In genomic region chr11:102622258-102622657, GRCh38 we compare ENCODE assay signal across 1 cellular context.
A peak's percentile ranks its signal among the peaks of the same experiment; 100 is the strongest.
TF ChIP-seq lines count a peak whose summit lies in the region.

No MANE protein-coding gene starts in this region.

TF ChIP-seq in HepG2, 621 proteins besides CTCF, POLR2A, EP300 and RAD21 (continued from another document and continues in another):
- TF ChIP-seq, protein P1, sequence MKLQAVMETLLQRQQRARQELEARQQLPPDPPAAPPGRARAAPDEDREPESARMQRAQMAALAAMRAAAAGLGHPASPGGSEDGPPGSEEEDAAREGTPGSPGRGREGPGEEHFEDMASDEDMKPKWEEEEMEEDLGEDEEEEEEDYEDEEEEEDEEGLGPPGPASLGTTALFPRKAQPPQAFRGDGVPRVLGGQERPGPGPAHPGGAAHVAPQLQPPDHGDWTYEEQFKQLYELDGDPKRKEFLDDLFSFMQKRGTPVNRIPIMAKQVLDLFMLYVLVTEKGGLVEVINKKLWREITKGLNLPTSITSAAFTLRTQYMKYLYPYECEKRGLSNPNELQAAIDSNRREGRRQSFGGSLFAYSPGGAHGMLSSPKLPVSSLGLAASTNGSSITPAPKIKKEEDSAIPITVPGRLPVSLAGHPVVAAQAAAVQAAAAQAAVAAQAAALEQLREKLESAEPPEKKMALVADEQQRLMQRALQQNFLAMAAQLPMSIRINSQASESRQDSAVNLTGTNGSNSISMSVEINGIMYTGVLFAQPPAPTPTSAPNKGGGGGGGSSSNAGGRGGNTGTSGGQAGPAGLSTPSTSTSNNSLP (IDR thresholded peaks at IDR 0.05; ENCODE audit: low read depth, low read length) = no peak
- TF ChIP-seq HOXA5 (CRISPR knock-in tag; IDR thresholded peaks at IDR 0.05) (no peak), ZNF138 (CRISPR knock-in tag; IDR thresholded peaks at IDR 0.05; ENCODE audit: low read depth) (no peak), KAT7 (CRISPR knock-in tag; IDR thresholded peaks at IDR 0.05; ENCODE audit: borderline replicate concordance) (no peak), ZNF512 (CRISPR knock-in tag; IDR thresholded peaks at IDR 0.05) (no peak), NFATC3 (CRISPR knock-in tag; IDR thresholded peaks at IDR 0.05) (no peak), ATF7 (IDR thresholded peaks at IDR 0.05) (no peak), ATF7 (CRISPR knock-in tag; IDR thresholded peaks at IDR 0.05) (no peak), KLF15 (CRISPR knock-in tag; IDR thresholded peaks at IDR 0.05; ENCODE audit: borderline replicate concordance) (no peak), ZNF788 (CRISPR knock-in tag; IDR thresholded peaks at IDR 0.05; ENCODE audit: borderline replicate concordance) (peak; percentile 25; the same call in 1 of the 2 replicates), ZNF703 (CRISPR knock-in tag; IDR thresholded peaks at IDR 0.05; ENCODE audit: borderline replicate concordance) (no peak), ZNF235 (CRISPR knock-in tag; IDR thresholded peaks at IDR 0.05; ENCODE audit: borderline replicate concordance) (no peak), PPARG (CRISPR knock-in tag; conservative IDR thresholded peaks at IDR 0.05) (0 out of 2 replicates have a peak, but pooled peaks have one; percentile 15), TCF12 (IDR thresholded peaks at IDR 0.05) (no peak), TCF12 (CRISPR knock-in tag; IDR thresholded peaks at IDR 0.05) (no peak), ZFP36 (IDR thresholded peaks at IDR 0.05; ENCODE audit: borderline replicate concordance, low read depth, low read length, partially characterized antibody) (no peak), ZNF782 (CRISPR knock-in tag; IDR thresholded peaks at IDR 0.05; ENCODE audit: borderline replicate concordance) (no peak), ONECUT2 (CRISPR knock-in tag; IDR thresholded peaks at IDR 0.05) (no peak), ZNF841 (CRISPR knock-in tag; IDR thresholded peaks at IDR 0.05; ENCODE audit: borderline replicate concordance) (no peak), CHD2 (IDR thresholded peaks at IDR 0.05; ENCODE audit: low read depth, low read length) (no peak), TRIM24 (CRISPR knock-in tag; IDR thresholded peaks at IDR 0.05) (no peak), ZNF331 (CRISPR knock-in tag; IDR thresholded peaks at IDR 0.05) (no peak; the same call in 1 of the 2 replicates), PAF1 (CRISPR knock-in tag; IDR thresholded peaks at IDR 0.05) (no peak), MIER2 (CRISPR knock-in tag; IDR thresholded peaks at IDR 0.05) (peak; percentile 51; the same call in 1 of the 2 replicates), BCL6 (CRISPR knock-in tag; IDR thresholded peaks at IDR 0.05) (peak; percentile 52), ISX (CRISPR knock-in tag; conservative IDR thresholded peaks at IDR 0.05) (no peak), KDM2A (CRISPR knock-in tag; IDR thresholded peaks at IDR 0.05; ENCODE audit: borderline replicate concordance, low read depth) (0 out of 2 replicates have a peak, but pooled peaks have one; percentile 30), HDAC1 (CRISPR knock-in tag; IDR thresholded peaks at IDR 0.05) (peak; percentile 29; the same call in 1 of the 2 replicates), ZNF446 (CRISPR knock-in tag; IDR thresholded peaks at IDR 0.05) (no peak), MAFK (conservative IDR thresholded peaks at IDR 0.05 in 1 of 2, IDR thresholded peaks at IDR 0.05 in 1 of 2; ENCODE audit: low read length in 2 of 2) (no peak), NR2C2 (CRISPR knock-in tag; IDR thresholded peaks at IDR 0.05; ENCODE audit: borderline replicate concordance) (peak; percentile 85), ZNF496 (CRISPR knock-in tag; IDR thresholded peaks at IDR 0.05; ENCODE audit: insufficient replicate concordance) (no peak), ZNF451 (CRISPR knock-in tag; IDR thresholded peaks at IDR 0.05) (no peak), IRF2 (CRISPR knock-in tag; IDR thresholded peaks at IDR 0.05) (no peak), RFX1 (IDR thresholded peaks at IDR 0.05) (no peak), ZBTB44 (CRISPR knock-in tag; IDR thresholded peaks at IDR 0.05) (no peak), KLF12 (CRISPR knock-in tag; IDR thresholded peaks at IDR 0.05; ENCODE audit: borderline replicate concordance) (no peak), ZEB1 (IDR thresholded peaks at IDR 0.05; ENCODE audit: insufficient replicate concordance, low read depth) (no peak), ZNF260 (CRISPR knock-in tag; IDR thresholded peaks at IDR 0.05; ENCODE audit: borderline replicate concordance, low read depth) (no peak), PHF21A (CRISPR knock-in tag; IDR thresholded peaks at IDR 0.05) (peak; percentile 46; the same call in 1 of the 2 replicates), ETV5 (CRISPR knock-in tag; IDR thresholded peaks at IDR 0.05; ENCODE audit: borderline replicate concordance) (peak; percentile 82), SRF (IDR thresholded peaks at IDR 0.05; ENCODE audit: low read depth, low read length) (no peak), RARA (CRISPR knock-in tag; IDR thresholded peaks at IDR 0.05) (peak; percentile 84), ZNF780A (CRISPR knock-in tag; IDR thresholded peaks at IDR 0.05) (no peak), ZBTB3 (CRISPR knock-in tag; IDR thresholded peaks at IDR 0.05; ENCODE audit: borderline replicate concordance, low read depth) (no peak), BORCS8-MEF2B (CRISPR knock-in tag; IDR thresholded peaks at IDR 0.05) (no peak), CBFB (CRISPR knock-in tag; IDR thresholded peaks at IDR 0.05) (no peak), IKZF1 (IDR thresholded peaks at IDR 0.05) (no peak), AFF4 (CRISPR knock-in tag; IDR thresholded peaks at IDR 0.05) (no peak), KDM4B (CRISPR knock-in tag; IDR thresholded peaks at IDR 0.05) (no peak)
- TF ChIP-seq, protein P2, sequence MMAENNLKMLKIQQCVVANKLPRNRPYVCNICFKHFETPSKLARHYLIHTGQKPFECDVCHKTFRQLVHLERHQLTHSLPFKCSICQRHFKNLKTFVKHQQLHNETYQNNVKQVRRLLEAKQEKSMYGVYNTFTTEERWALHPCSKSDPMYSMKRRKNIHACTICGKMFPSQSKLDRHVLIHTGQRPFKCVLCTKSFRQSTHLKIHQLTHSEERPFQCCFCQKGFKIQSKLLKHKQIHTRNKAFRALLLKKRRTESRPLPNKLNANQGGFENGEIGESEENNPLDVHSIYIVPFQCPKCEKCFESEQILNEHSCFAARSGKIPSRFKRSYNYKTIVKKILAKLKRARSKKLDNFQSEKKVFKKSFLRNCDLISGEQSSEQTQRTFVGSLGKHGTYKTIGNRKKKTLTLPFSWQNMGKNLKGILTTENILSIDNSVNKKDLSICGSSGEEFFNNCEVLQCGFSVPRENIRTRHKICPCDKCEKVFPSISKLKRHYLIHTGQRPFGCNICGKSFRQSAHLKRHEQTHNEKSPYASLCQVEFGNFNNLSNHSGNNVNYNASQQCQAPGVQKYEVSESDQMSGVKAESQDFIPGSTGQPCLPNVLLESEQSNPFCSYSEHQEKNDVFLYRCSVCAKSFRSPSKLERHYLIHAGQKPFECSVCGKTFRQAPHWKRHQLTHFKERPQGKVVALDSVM (CRISPR knock-in tag; IDR thresholded peaks at IDR 0.05) = 0 out of 2 replicates have a peak, but pooled peaks have one; percentile 25
- TF ChIP-seq, protein P3, sequence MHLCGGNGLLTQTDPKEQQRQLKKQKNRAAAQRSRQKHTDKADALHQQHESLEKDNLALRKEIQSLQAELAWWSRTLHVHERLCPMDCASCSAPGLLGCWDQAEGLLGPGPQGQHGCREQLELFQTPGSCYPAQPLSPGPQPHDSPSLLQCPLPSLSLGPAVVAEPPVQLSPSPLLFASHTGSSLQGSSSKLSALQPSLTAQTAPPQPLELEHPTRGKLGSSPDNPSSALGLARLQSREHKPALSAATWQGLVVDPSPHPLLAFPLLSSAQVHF (CRISPR knock-in tag; IDR thresholded peaks at IDR 0.05) = no peak
- TF ChIP-seq, protein P4, sequence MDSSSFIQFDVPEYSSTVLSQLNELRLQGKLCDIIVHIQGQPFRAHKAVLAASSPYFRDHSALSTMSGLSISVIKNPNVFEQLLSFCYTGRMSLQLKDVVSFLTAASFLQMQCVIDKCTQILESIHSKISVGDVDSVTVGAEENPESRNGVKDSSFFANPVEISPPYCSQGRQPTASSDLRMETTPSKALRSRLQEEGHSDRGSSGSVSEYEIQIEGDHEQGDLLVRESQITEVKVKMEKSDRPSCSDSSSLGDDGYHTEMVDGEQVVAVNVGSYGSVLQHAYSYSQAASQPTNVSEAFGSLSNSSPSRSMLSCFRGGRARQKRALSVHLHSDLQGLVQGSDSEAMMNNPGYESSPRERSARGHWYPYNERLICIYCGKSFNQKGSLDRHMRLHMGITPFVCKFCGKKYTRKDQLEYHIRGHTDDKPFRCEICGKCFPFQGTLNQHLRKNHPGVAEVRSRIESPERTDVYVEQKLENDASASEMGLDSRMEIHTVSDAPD (CRISPR knock-in tag; IDR thresholded peaks at IDR 0.05) = no peak
- TF ChIP-seq, protein P5, sequence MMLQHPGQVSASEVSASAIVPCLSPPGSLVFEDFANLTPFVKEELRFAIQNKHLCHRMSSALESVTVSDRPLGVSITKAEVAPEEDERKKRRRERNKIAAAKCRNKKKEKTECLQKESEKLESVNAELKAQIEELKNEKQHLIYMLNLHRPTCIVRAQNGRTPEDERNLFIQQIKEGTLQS (CRISPR knock-in tag; IDR thresholded peaks at IDR 0.05) = no peak
- TF ChIP-seq, protein P6, sequence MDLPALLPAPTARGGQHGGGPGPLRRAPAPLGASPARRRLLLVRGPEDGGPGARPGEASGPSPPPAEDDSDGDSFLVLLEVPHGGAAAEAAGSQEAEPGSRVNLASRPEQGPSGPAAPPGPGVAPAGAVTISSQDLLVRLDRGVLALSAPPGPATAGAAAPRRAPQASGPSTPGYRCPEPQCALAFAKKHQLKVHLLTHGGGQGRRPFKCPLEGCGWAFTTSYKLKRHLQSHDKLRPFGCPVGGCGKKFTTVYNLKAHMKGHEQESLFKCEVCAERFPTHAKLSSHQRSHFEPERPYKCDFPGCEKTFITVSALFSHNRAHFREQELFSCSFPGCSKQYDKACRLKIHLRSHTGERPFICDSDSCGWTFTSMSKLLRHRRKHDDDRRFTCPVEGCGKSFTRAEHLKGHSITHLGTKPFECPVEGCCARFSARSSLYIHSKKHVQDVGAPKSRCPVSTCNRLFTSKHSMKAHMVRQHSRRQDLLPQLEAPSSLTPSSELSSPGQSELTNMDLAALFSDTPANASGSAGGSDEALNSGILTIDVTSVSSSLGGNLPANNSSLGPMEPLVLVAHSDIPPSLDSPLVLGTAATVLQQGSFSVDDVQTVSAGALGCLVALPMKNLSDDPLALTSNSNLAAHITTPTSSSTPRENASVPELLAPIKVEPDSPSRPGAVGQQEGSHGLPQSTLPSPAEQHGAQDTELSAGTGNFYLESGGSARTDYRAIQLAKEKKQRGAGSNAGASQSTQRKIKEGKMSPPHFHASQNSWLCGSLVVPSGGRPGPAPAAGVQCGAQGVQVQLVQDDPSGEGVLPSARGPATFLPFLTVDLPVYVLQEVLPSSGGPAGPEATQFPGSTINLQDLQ (CRISPR knock-in tag; IDR thresholded peaks at IDR 0.05) = no peak
- TF ChIP-seq, protein P7, sequence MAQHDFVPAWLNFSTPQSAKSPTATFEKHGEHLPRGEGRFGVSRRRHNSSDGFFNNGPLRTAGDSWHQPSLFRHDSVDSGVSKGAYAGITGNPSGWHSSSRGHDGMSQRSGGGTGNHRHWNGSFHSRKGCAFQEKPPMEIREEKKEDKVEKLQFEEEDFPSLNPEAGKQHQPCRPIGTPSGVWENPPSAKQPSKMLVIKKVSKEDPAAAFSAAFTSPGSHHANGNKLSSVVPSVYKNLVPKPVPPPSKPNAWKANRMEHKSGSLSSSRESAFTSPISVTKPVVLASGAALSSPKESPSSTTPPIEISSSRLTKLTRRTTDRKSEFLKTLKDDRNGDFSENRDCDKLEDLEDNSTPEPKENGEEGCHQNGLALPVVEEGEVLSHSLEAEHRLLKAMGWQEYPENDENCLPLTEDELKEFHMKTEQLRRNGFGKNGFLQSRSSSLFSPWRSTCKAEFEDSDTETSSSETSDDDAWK (CRISPR knock-in tag; IDR thresholded peaks at IDR 0.05) = no peak
